8 cellular contexts compared by ENCODE assay signal in the genomic region with DNA sequence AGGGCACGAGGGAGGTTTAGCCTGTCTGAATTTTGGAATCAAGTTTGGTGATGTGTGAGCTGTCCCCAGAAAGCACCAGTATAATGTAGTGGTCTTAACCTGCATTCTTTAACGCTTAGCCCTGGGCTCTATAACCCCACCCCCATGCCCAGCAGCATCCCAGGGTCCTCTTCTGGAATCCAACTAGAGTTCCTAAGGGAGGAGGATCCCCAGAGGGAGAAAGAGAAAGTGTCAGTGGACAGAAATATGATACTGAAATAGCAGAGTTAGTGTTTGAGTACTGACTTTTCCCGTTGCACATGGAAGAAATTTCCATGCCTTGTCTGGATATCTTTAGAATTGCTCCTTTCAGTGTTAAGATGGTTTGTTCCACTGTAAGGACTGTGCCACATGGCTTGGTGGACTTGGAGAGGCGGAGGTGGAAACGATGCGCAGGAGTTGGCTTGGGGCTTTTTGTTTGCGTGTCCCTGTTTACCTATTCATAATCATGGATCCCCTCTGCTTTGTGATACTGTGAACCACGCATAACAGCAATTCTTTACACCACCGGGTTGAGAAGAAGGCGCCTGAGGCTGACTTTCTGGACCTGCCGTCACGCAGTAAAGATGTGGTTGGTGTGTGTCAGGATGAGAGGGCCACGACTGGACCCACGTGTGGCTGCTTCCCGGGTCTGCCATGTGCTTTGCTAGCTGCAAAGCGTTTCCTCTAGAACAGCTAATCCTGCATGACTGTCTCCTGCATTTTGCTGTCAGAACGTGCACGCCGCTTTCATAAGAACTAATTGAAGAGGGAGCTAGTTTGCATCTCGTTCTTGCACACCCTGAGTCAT.
DNase-seq lines count a peak whose midpoint lies in the region; ATAC-seq and TF ChIP-seq lines count a peak whose summit lies in the region.

No MANE protein-coding gene starts in this region.

- H3K27ac Mint-ChIP-seq in Caco-2 (ENCODE audit: unreplicated experiment) (no peak overlapping the region), IgD-negative memory B cell (peak overlapping the region; percentile 68 to 95 (median 92))

- peaks cover 3% of the 10 kb centered on the region for H3K27me3 Mint-ChIP-seq in Caco-2 (ENCODE audit: insufficient read depth, unreplicated experiment)
- no peaks in the 10 kb centered on the region for H3K27me3 Mint-ChIP-seq in IgD-negative memory B cell

- POLR2A ChIA-PET in Caco-2 (lab: Charles Lee): interaction anchor here (0.7 kb wide), 1 partner anchor 603 kb away, joined by 11 read pairs; no protein-coding TSS in a partner anchor

- no peaks in the 10 kb centered on the region for H3K27me3 ChIP-seq in Caco-2 (replicated peaks; ENCODE audit: control insufficient read depth, insufficient read depth, low read length)
- no peaks in the 10 kb centered on the region for H3K27me3 ChIP-seq in lower lobe of right lung (ENCODE audit: low read depth)

- H3K27ac ChIP-seq in VCaP (peak overlapping the region; percentile 86), lower lobe of right lung (peak overlapping the region; percentile 77)

- H3K4me3 ChIP-seq in Caco-2 (ENCODE audit: low read depth, low read length) (peak overlapping the region; percentile 31), choroid plexus epithelial cell (ENCODE audit: low read depth, low read length) (peak overlapping the region; percentile 60), lower lobe of right lung (peak overlapping the region; percentile 56)

- H3K9me3 Mint-ChIP-seq in Caco-2 (ENCODE audit: unreplicated experiment): no peaks in the 10 kb centered on the region
- H3K9me3 Mint-ChIP-seq in IgD-negative memory B cell: no peaks in the 10 kb centered on the region

- ATAC-seq in GM21447 (IDR thresholded peaks at IDR 0.05; ENCODE audit: unreplicated experiment) (peak; percentile 49), lower lobe of right lung (peak; percentile 72)

- CTCF ChIA-PET in Caco-2 (lab: Charles Lee): interaction anchor here (0.8 kb wide), 1 partner anchor 23 kb away, joined by 3 read pairs; no protein-coding TSS in a partner anchor

- H3K4me1 Mint-ChIP-seq in Caco-2 (ENCODE audit: low read depth, unreplicated experiment) (peaks cover 6% of the 10 kb centered on the region), IgD-negative memory B cell (peaks cover 38 to 65% (median 54%) of the 10 kb centered on the region in 3 donors)

- DNase-seq in Caco-2 (no peak), choroid plexus epithelial cell (ENCODE audit: low read depth) (peak; percentile 72), lower lobe of right lung (peak; percentile 52), SK-N-DZ (ENCODE audit: low spot score) (no peak)
- peak in 2 of 3 experiments; percentile 20 to 46 for DNase-seq in stimulated activated CD4-positive, alpha-beta T cell treated with anti-CD3 and anti-CD28 coated beads, TNF-alpha, amount 100 ng/mL, for 24 hours (ENCODE audit: low read depth in 3 of 3)

- intact Hi-C loops in Caco-2 (cut with micrococcal nuclease; ENCODE audit: unreplicated experiment): no loop called here
- intact Hi-C loops in lower lobe of right lung (cut with DNase I): no loop called here

- no peaks in the 10 kb centered on the region for H3K9me3 ChIP-seq in Caco-2
- H3K9me3 ChIP-seq in lower lobe of right lung: no peaks in the 10 kb centered on the region

- H3K36me3 ChIP-seq in Caco-2 (ENCODE audit: control insufficient read depth, insufficient read depth, low read length): no peaks in the 10 kb centered on the region
- H3K36me3 ChIP-seq in lower lobe of right lung: peaks cover 9% of the 10 kb centered on the region

- no peaks in the 10 kb centered on the region for H3K4me1 ChIP-seq in Caco-2
- peaks cover 41% of the 10 kb centered on the region for H3K4me1 ChIP-seq in lower lobe of right lung

- no peaks in the 10 kb centered on the region for H3K36me3 Mint-ChIP-seq in Caco-2 (ENCODE audit: insufficient read depth, unreplicated experiment)
- H3K36me3 Mint-ChIP-seq in IgD-negative memory B cell: peaks cover 9% of the 10 kb centered on the region

- no TSS peak for BruUV-seq in Caco-2 (replicated peaks; lab: Mats Ljungman, UMichigan)

- H3K4me3 Mint-ChIP-seq in Caco-2 (ENCODE audit: unreplicated experiment) (peak overlapping the region; percentile 77), IgD-negative memory B cell (peak overlapping the region; percentile 87 to 98 (median 93))

- TF ChIP-seq CTCF in Caco-2 (IDR thresholded peaks at IDR 0.05; ENCODE audit: insufficient read depth in 1 of 2, low read depth in 1 of 2, low read length in 1 of 2, severe bottlenecking in 1 of 2, unreplicated experiment in 1 of 2): no peak
- TF ChIP-seq CTCF in VCaP (conservative IDR thresholded peaks at IDR 0.05): no peak
- peak; percentile 1 for TF ChIP-seq CTCF in choroid plexus epithelial cell (conservative IDR thresholded peaks at IDR 0.05; ENCODE audit: low read depth, low read length)
- no peak for TF ChIP-seq CTCF in lower lobe of right lung (IDR thresholded peaks at IDR 0.05)

Comparison
In these comparisons a context has a peak if more than half of its experiments do, and no peak if none do; other contexts are left out.
1. DNase-seq: peak in choroid plexus epithelial cell (single experiment), lower lobe of right lung (single experiment) and stimulated activated CD4-positive, alpha-beta T cell treated with anti-CD3 and anti-CD28 coated beads, TNF-alpha, amount 100 ng/mL, for 24 hours (2 of 3); none in Caco-2 (0 of 2) and SK-N-DZ (single experiment).
2. Peak in every context shown above with its lines, with median percentiles within 50 percentile points of each other: H3K4me3 ChIP-seq.